Comparison of ENCODE assay signal across 14 cellular contexts in genomic region chr13:66341038-66341437, GRCh38.
DNase-seq lines count a peak whose midpoint lies in the region; ATAC-seq and TF ChIP-seq lines count a peak whose summit lies in the region.
"Had no signal": no experiment of that assay in that cellular context is flagged by ENCODE, and none has a peak within 500 bp of the region (broad histone marks: within the 10 kb centered on the region; RNA-seq: fewer than 3 reads in every experiment).

No MANE protein-coding gene starts in this region.

- peaks cover 34% of the 10 kb centered on the region for H3K4me1 Mint-ChIP-seq in neural progenitor cell
- H3K4me1 Mint-ChIP-seq: CD14-positive monocyte had no signal

- H3K27ac ChIP-seq in PC-3 (ENCODE audit: low read length) (0 out of 2 replicates have a peak overlapping the region, but pooled peaks have one; percentile 14), neural progenitor cell (no peak overlapping the region), lower lobe of right lung (no peak overlapping the region)

- POLR2A ChIA-PET in PC-3 (lab: Charles Lee; ENCODE audit: unreplicated experiment) = interaction anchor here (0.7 kb wide), 1 partner anchor 271 kb away, joined by 4 read pairs; no protein-coding TSS in a partner anchor

- H3F3A ChIP-seq in PC-3 (ENCODE audit: low read length, unreplicated experiment) = no peaks in the 10 kb centered on the region
- peaks cover 5% of the 10 kb centered on the region for H3F3A ChIP-seq in neural progenitor cell (ENCODE audit: low read depth)

- no peaks in the 10 kb centered on the region for H3K36me3 Mint-ChIP-seq in neural progenitor cell
- H3K36me3 Mint-ChIP-seq: CD14-positive monocyte; CD8-positive, alpha-beta T cell had no signal

- H3K9me3 ChIP-seq in PC-3 (ENCODE audit: low read length) (no peaks in the 10 kb centered on the region), neural progenitor cell (ENCODE audit: low read depth) (no peaks in the 10 kb centered on the region), lower lobe of right lung (no peaks in the 10 kb centered on the region)
- H3K9me3 ChIP-seq: Caco-2 had no signal

- H3K27me3 ChIP-seq in PC-3 (ENCODE audit: low read length) (no peaks in the 10 kb centered on the region), neural progenitor cell (no peaks in the 10 kb centered on the region), lower lobe of right lung (ENCODE audit: low read depth) (no peaks in the 10 kb centered on the region)

- H3K9ac ChIP-seq in PC-3 (ENCODE audit: low read length) (no peak overlapping the region), neural progenitor cell (no peak overlapping the region)

- no peaks in the 10 kb centered on the region for H3K36me3 ChIP-seq in PC-3 (ENCODE audit: low read depth, low read length)
- H3K36me3 ChIP-seq in neural progenitor cell = no peaks in the 10 kb centered on the region
- no peaks in the 10 kb centered on the region for H3K36me3 ChIP-seq in lower lobe of right lung

- H2AFZ ChIP-seq in PC-3 (ENCODE audit: low read length) (no peak overlapping the region), neural progenitor cell (replicated peaks) (peak overlapping the region; percentile 80)

- H3K4me3 Mint-ChIP-seq in neural progenitor cell = no peak overlapping the region
- H3K4me3 Mint-ChIP-seq: CD14-positive monocyte; CD8-positive, alpha-beta T cell; HFFc6 had no signal

- H3K4me1 ChIP-seq in PC-3 (ENCODE audit: insufficient read depth, low read length) (peaks cover 12% of the 10 kb centered on the region), neural progenitor cell (peaks cover 20% of the 10 kb centered on the region), lower lobe of right lung (no peaks in the 10 kb centered on the region)
- H3K4me1 ChIP-seq: Caco-2 had no signal

- H3K4me2 ChIP-seq in PC-3 (ENCODE audit: low read length) (no peak overlapping the region), neural progenitor cell (no peak overlapping the region)

- peaks cover 2% of the 10 kb centered on the region for H3K9me3 Mint-ChIP-seq in neural progenitor cell
- H3K9me3 Mint-ChIP-seq: CD8-positive, alpha-beta T cell; HFFc6 had no signal

- ATAC-seq in PC-3 (peak; percentile 89), HG03469 (IDR thresholded peaks at IDR 0.05; ENCODE audit: unreplicated experiment) (no peak), lower lobe of right lung (no peak), HG02840 (IDR thresholded peaks at IDR 0.05; ENCODE audit: low FRiP score, unreplicated experiment) (no peak)
- ATAC-seq: CD8-positive, alpha-beta T cell had no signal

- intact Hi-C loops in PC-3 (cut with micrococcal nuclease) = loop anchor here (2.0 kb wide), 1 partner anchor 28 kb away; no protein-coding TSS in a partner anchor
- intact Hi-C loops in lower lobe of right lung (cut with DNase I) = no loop called here

- no peak overlapping the region for H3K27ac Mint-ChIP-seq in neural progenitor cell
- H3K27ac Mint-ChIP-seq: CD14-positive monocyte; CD8-positive, alpha-beta T cell; HFFc6 had no signal

- no peaks in the 10 kb centered on the region for H3K9me2 ChIP-seq in PC-3 (replicated peaks; ENCODE audit: low read length)

- peak; percentile 13 for DNase-seq in PC-3
- DNase-seq in left kidney (ENCODE audit: low read depth, low spot score) = peak; percentile 56
- no peak for DNase-seq in neural progenitor cell (ENCODE audit: low spot score)
- DNase-seq in NK-92 treated with Interleukin-12 subunit alpha and Interleukin-12 subunit beta, amount 100 ng/mL, for 24 hours (lab: John Stamatoyannopoulos, UW) = no peak
- no peak for DNase-seq in lower lobe of right lung
- DNase-seq: Caco-2; CD8-positive, alpha-beta T cell; DND-41; GDM1; HCEC 1CT; HFFc6 had no signal

- CTCF ChIA-PET in PC-3 (lab: Charles Lee) = no interaction called here

- no peaks in the 10 kb centered on the region for H4K20me1 ChIP-seq in PC-3 (ENCODE audit: low read length)
- H4K20me1 ChIP-seq in neural progenitor cell (ENCODE audit: low read depth) = no peaks in the 10 kb centered on the region

- no TSS peak for BruUV-seq in PC-3 (replicated peaks; lab: Mats Ljungman, UMichigan)

- H3K4me3 ChIP-seq in PC-3 (ENCODE audit: low read length) (no peak overlapping the region), neural progenitor cell (no peak overlapping the region), lower lobe of right lung (no peak overlapping the region)

- TF ChIP-seq CTCF in PC-3 (conservative IDR thresholded peaks at IDR 0.05; ENCODE audit: low read depth, low read length) (no peak), neural progenitor cell (IDR thresholded peaks at IDR 0.05) (no peak), lower lobe of right lung (IDR thresholded peaks at IDR 0.05) (no peak)

- no peaks in the 10 kb centered on the region for H3K79me2 ChIP-seq in PC-3 (ENCODE audit: low read length)
- H3K79me2 ChIP-seq in neural progenitor cell (ENCODE audit: low read depth) = no peaks in the 10 kb centered on the region

- H3K27me3 Mint-ChIP-seq in neural progenitor cell (ENCODE audit: insufficient read depth, low read depth) = no peaks in the 10 kb centered on the region

Comparison
In these comparisons a context has a peak if more than half of its experiments do, and no peak if none do; other contexts are left out.
1. DNase-seq: peak in PC-3 (single experiment) and left kidney (single experiment); none in neural progenitor cell (single experiment), NK-92 treated with Interleukin-12 subunit alpha and Interleukin-12 subunit beta, amount 100 ng/mL, for 24 hours (single experiment) and lower lobe of right lung (single experiment).